Comparison of ENCODE assay signal across 37 cellular contexts in the genomic region with DNA sequence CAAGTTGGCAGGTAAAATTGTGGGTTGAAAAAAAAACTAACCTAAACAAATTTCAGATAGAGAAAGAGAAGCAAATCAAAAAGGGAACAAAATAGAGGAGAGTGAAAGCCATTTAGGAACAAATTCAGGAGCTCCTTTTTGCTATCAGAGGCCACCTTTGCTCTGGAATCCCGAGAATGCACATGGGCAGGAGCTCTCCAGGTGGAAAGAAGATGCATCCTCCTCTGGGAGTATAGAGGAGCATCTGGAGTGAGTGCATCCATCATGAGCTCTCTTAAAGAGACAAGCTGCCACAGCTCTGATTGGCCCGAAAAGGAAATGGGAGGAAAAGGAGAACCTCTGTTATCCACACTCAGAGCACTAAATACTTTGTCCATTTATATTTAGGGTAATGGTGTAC. TPM values are rescaled to one million over a fixed set of nuclear protein-coding genes. Genes with fewer than 3 reads are reported as not detected.
"Had no signal": no experiment of that assay in that cellular context is flagged by ENCODE, and none has a peak within 500 bp of the region (broad histone marks: within the 10 kb centered on the region; RNA-seq: fewer than 3 reads in every experiment).

No MANE protein-coding gene starts in this region.

- H3K4me3 Mint-ChIP-seq: activated CD4-positive, alpha-beta T cell treated with anti-CD3 and anti-CD28 coated beads, Interleukin-2, amount 10 ng/mL, durations not matched to agents 7 days and 5 days; activated CD8-positive, alpha-beta T cell treated with anti-CD3 and anti-CD28 coated beads for 36 hours; activated naive CD8-positive, alpha-beta T cell; activated T-cell treated with anti-CD3 and anti-CD28 coated beads, Interleukin-2, amount 50 U/mL, for 4 hours; activated T-helper 17 cell treated with anti-CD3 and anti-CD28 coated beads, Interleukin-2, amount 50 U/mL, for 72 hours; central memory CD8-positive, alpha-beta T cell; dendritic cell treated with granulocyte-macrophage colony-stimulating factor and Interleukin-4, amounts not matched to agents 40 ng/mL and 50 ng/mL, for 4 days; T-helper 17 cell; T-helper 2 cell treated with Interferon-gamma antibody and Interleukin-4, amounts not matched to agents 5 μg/mL and 100 μg/mL, for 36 hours had no signal

- H3K27ac ChIP-seq: brain microvascular endothelial cell, coronary artery, dorsolateral prefrontal cortex, esophagus muscularis mucosa, foreskin keratinocyte, gastrocnemius medialis, WERI-Rb-1 had no signal

- H3K4me3 ChIP-seq: coronary artery, dorsolateral prefrontal cortex, esophagus muscularis mucosa, gastrocnemius medialis had no signal

- FAIRE-seq: astrocyte, bronchial epithelial cell had no signal

- H3K27ac Mint-ChIP-seq: activated CD4-positive, alpha-beta T cell treated with anti-CD3 and anti-CD28 coated beads, Interleukin-2, amount 10 ng/mL, durations not matched to agents 7 days and 5 days; activated CD8-positive, alpha-beta T cell treated with anti-CD3 and anti-CD28 coated beads for 36 hours; activated naive CD8-positive, alpha-beta T cell; activated T-helper 17 cell treated with anti-CD3 and anti-CD28 coated beads, Interleukin-2, amount 50 U/mL, for 72 hours; dendritic cell treated with granulocyte-macrophage colony-stimulating factor and Interleukin-4, amounts not matched to agents 40 ng/mL and 50 ng/mL, for 4 days; T-helper 17 cell; T-helper 2 cell treated with Interferon-gamma antibody and Interleukin-4, amounts not matched to agents 5 μg/mL and 100 μg/mL, for 36 hours had no signal

- ATAC-seq: activated CD8-positive, alpha-beta T cell treated with anti-CD3 and anti-CD28 coated beads for 36 hours; activated T-cell treated with anti-CD3 and anti-CD28 coated beads, Interleukin-2, amount 50 U/mL, for 4 hours; activated T-helper 17 cell treated with anti-CD3 and anti-CD28 coated beads, Interleukin-2, amount 50 U/mL, for 72 hours; foreskin keratinocyte; gastrocnemius medialis; T-helper 17 cell had no signal

- H3K9me3 ChIP-seq: esophagus muscularis mucosa, gastrocnemius medialis had no signal

- H3K9me3 Mint-ChIP-seq: activated CD4-positive, alpha-beta T cell treated with anti-CD3 and anti-CD28 coated beads, Interleukin-2, amount 10 ng/mL, durations not matched to agents 7 days and 5 days; activated CD8-positive, alpha-beta T cell treated with anti-CD3 and anti-CD28 coated beads for 36 hours; activated T-cell treated with anti-CD3 and anti-CD28 coated beads, Interleukin-2, amount 50 U/mL, for 4 hours; activated T-helper 17 cell treated with anti-CD3 and anti-CD28 coated beads, Interleukin-2, amount 50 U/mL, for 72 hours; central memory CD8-positive, alpha-beta T cell; dendritic cell treated with granulocyte-macrophage colony-stimulating factor and Interleukin-4, amounts not matched to agents 40 ng/mL and 50 ng/mL, for 4 days; T-helper 2 cell treated with Interferon-gamma antibody and Interleukin-4, amounts not matched to agents 5 μg/mL and 100 μg/mL, for 36 hours had no signal

- H3K4me1 ChIP-seq: esophagus muscularis mucosa, foreskin keratinocyte, gastrocnemius medialis had no signal

- DNase-seq: activated CD4-positive, alpha-beta T cell treated with anti-CD3 and anti-CD28 coated beads for 1 hour; activated CD4-positive, alpha-beta T cell treated with anti-CD3 and anti-CD28 coated beads for 4 hours; activated CD4-positive, alpha-beta T cell treated with anti-CD3 and anti-CD28 coated beads, Interleukin-2, amount 10 ng/mL, durations not matched to agents 7 days and 5 days; activated CD4-positive, alpha-beta T cell treated with anti-CD3 and anti-CD28 coated beads, Interleukin-2, amount 50 U/mL, for 48 hours; activated CD4-positive, CD25-positive, alpha-beta regulatory T cell; activated CD8-positive, alpha-beta memory T cell treated with anti-CD3 and anti-CD28 coated beads for 24 hours; activated CD8-positive, alpha-beta T cell treated with anti-CD3 and anti-CD28 coated beads for 36 hours; activated effector memory CD4-positive, alpha-beta T cell treated with Interleukin-2 at 50 U/mL for 16 hours; activated gamma-delta T cell treated with Interleukin-2 at 50 U/mL for 16 hours; activated naive CD4-positive, alpha-beta T cell treated with anti-CD3 and anti-CD28 coated beads, Interleukin-2, amount 50 U/mL, for 16 hours; activated naive CD4-positive, alpha-beta T cell treated with Interleukin-2 at 50 U/mL for 16 hours; activated T-cell treated with anti-CD3 and anti-CD28 coated beads, Interleukin-2, amount 50 U/mL, for 4 hours; amniotic stem cell; anterior cingulate cortex; brain microvascular endothelial cell; dorsolateral prefrontal cortex; effector memory CD4-positive, alpha-beta T cell; erythroblast; foreskin keratinocyte; gastrocnemius medialis; glutamatergic neuron; T-helper 1 cell; T-helper 17 cell; T1000; WERI-Rb-1 had no signal

- H3K27me3 Mint-ChIP-seq: dendritic cell treated with granulocyte-macrophage colony-stimulating factor and Interleukin-4, amounts not matched to agents 40 ng/mL and 50 ng/mL, for 4 days had no signal

- H3K36me3 Mint-ChIP-seq: activated naive CD8-positive, alpha-beta T cell had no signal

- H3K4me1 Mint-ChIP-seq: activated CD4-positive, alpha-beta T cell treated with anti-CD3 and anti-CD28 coated beads, Interleukin-2, amount 10 ng/mL, durations not matched to agents 7 days and 5 days; activated T-helper 17 cell treated with anti-CD3 and anti-CD28 coated beads, Interleukin-2, amount 50 U/mL, for 72 hours; central memory CD8-positive, alpha-beta T cell; T-helper 17 cell had no signal

- H3K27me3 ChIP-seq: brain microvascular endothelial cell, esophagus muscularis mucosa, gastrocnemius medialis had no signal

- H3K36me3 ChIP-seq: brain microvascular endothelial cell, esophagus muscularis mucosa, gastrocnemius medialis, WERI-Rb-1 had no signal

RNA-seq across cellular contexts. Expression of gene MRGPRX1, which starts 26.3 kb away (rescaled TPM):
- total RNA-seq: activated CD4-positive, alpha-beta T cell treated with anti-CD3 and anti-CD28 coated beads, Interleukin-2, amount 10 ng/mL, durations not matched to agents 7 days and 5 days; activated CD8-positive, alpha-beta T cell treated with anti-CD3 and anti-CD28 coated beads for 36 hours; activated T-cell treated with anti-CD3 and anti-CD28 coated beads, Interleukin-2, amount 50 U/mL, for 4 hours; activated T-helper 17 cell treated with anti-CD3 and anti-CD28 coated beads, Interleukin-2, amount 50 U/mL, for 72 hours; astrocyte; bronchial epithelial cell; cardiac septum; cerebellum; dorsolateral prefrontal cortex; esophagus muscularis mucosa; foreskin keratinocyte; gastrocnemius medialis; T-helper 17 cell had no signal
- polyA plus RNA-seq: adipose tissue, foreskin keratinocyte had no signal
